1 cellular context compared by ENCODE assay signal in the genomic region with DNA sequence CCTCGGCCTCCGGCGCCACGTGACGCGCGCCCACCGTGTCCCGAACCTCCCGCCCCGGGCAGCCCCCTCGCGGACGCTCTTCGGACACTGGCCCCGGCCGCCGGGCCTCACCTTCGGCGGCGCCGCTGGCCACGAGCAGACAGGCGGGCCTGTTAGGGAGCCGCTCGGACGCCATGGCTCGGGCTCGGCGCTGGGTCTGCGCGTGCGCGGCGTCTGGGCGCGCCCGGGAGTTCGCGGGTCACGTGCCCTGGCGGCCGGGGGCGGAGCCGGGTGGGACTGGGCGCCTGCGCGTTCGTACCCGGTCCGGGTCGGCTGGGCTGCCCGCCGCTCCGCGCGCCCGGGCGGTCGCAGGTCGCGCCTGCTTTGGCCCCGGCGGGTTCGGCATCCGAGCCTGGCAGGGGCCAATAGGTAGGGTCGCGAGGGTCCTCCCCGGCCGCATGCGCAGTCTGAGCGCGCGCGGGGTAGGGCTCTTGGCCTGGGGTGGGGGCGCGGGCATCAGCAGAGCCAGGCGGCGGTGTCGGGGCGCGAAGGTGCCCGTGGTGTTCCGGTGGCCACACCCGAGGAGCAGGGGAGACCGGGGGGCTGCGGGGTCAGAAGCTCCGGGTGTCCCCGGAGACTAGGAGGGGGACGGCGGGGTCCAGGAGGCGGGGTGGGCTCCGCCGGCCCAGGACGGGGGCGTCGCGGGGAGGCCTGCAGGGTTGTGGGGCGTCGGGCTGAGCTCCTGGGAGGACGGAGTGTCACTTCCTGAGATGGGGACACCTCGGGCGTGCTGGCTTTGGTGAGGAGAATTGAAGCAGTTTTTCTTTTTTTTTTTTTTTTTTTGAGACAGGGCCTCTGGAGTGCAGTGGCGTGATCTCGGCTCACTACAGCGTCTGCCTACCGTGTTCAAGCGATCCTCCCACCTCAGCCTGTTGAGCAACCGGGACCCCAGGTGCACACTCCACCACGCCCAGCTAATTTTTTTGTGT.
TF ChIP-seq lines count a peak whose summit lies in the region.

A gene with protein sequence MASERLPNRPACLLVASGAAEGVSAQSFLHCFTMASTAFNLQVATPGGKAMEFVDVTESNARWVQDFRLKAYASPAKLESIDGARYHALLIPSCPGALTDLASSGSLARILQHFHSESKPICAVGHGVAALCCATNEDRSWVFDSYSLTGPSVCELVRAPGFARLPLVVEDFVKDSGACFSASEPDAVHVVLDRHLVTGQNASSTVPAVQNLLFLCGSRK (minus strand): TSS at position 200 of the 968 bp plus-strand sequence. CDS start 25 bp downstream, at position 175.

TF ChIP-seq in HepG2, 621 proteins besides CTCF, POLR2A, EP300 and RAD21 (continued from another document and continues in another):
- TF ChIP-seq, protein P1, sequence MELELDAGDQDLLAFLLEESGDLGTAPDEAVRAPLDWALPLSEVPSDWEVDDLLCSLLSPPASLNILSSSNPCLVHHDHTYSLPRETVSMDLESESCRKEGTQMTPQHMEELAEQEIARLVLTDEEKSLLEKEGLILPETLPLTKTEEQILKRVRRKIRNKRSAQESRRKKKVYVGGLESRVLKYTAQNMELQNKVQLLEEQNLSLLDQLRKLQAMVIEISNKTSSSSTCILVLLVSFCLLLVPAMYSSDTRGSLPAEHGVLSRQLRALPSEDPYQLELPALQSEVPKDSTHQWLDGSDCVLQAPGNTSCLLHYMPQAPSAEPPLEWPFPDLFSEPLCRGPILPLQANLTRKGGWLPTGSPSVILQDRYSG (CRISPR knock-in tag; IDR thresholded peaks at IDR 0.05), result peak; percentile 57; the same call in 1 of the 2 replicates
- TF ChIP-seq ZMYM2 (CRISPR knock-in tag; IDR thresholded peaks at IDR 0.05) (no peak), FOXM1 (CRISPR knock-in tag; IDR thresholded peaks at IDR 0.05) (peak; percentile 55; the same call in 1 of the 2 replicates), SALL1 (CRISPR knock-in tag; IDR thresholded peaks at IDR 0.05) (peak; percentile 26; the same call in 1 of the 2 replicates), SNRNP70 (IDR thresholded peaks at IDR 0.05; ENCODE audit: low read depth, low read length) (no peak), ZNF570 (CRISPR knock-in tag; IDR thresholded peaks at IDR 0.05; ENCODE audit: borderline replicate concordance) (0 out of 2 replicates have a peak, but pooled peaks have one; percentile 17), POLR2G (IDR thresholded peaks at IDR 0.05; ENCODE audit: low read depth, low read length) (peak; percentile 88), ATF7-NPFF (CRISPR knock-in tag; IDR thresholded peaks at IDR 0.05; ENCODE audit: low read depth) (peak; percentile 42), ZNF724P (CRISPR knock-in tag; IDR thresholded peaks at IDR 0.05; ENCODE audit: borderline replicate concordance) (peak; percentile 71; the same call in 1 of the 2 replicates), REXO4 (CRISPR knock-in tag; IDR thresholded peaks at IDR 0.05; ENCODE audit: borderline replicate concordance) (no peak), SRF (IDR thresholded peaks at IDR 0.05; ENCODE audit: low read depth, low read length) (no peak), ZFY (CRISPR knock-in tag; IDR thresholded peaks at IDR 0.05) (peak; percentile 92), PHF8 (CRISPR knock-in tag; IDR thresholded peaks at IDR 0.05) (peak; percentile 76), HOXA3 (CRISPR knock-in tag; IDR thresholded peaks at IDR 0.05) (peak; percentile 47; the same call in 1 of the 2 replicates), ZNF713 (CRISPR knock-in tag; IDR thresholded peaks at IDR 0.05) (0 out of 2 replicates have a peak, but pooled peaks have one; percentile 53), ERF (CRISPR knock-in tag; IDR thresholded peaks at IDR 0.05) (no peak; the same call in 1 of the 2 replicates), ZSCAN31 (CRISPR knock-in tag; IDR thresholded peaks at IDR 0.05; ENCODE audit: low read depth) (peak; percentile 90), ZNF225 (CRISPR knock-in tag; IDR thresholded peaks at IDR 0.05) (no peak), STAG1 (CRISPR knock-in tag; IDR thresholded peaks at IDR 0.05) (no peak), ZNF383 (CRISPR knock-in tag; IDR thresholded peaks at IDR 0.05; ENCODE audit: borderline replicate concordance) (0 out of 2 replicates have a peak, but pooled peaks have one; percentile 12), ZNF556 (CRISPR knock-in tag; IDR thresholded peaks at IDR 0.05; ENCODE audit: borderline replicate concordance) (peak; percentile 38; the same call in 1 of the 2 replicates), ZNF709 (CRISPR knock-in tag; IDR thresholded peaks at IDR 0.05) (peak; percentile 41; the same call in 1 of the 2 replicates), KDM5A (IDR thresholded peaks at IDR 0.05; ENCODE audit: borderline replicate concordance, low read length) (peak; percentile 50; the same call in 1 of the 2 replicates), ZNF224 (CRISPR knock-in tag; IDR thresholded peaks at IDR 0.05) (0 out of 2 replicates have a peak, but pooled peaks have one; percentile 55)
- TF ChIP-seq, protein P2, sequence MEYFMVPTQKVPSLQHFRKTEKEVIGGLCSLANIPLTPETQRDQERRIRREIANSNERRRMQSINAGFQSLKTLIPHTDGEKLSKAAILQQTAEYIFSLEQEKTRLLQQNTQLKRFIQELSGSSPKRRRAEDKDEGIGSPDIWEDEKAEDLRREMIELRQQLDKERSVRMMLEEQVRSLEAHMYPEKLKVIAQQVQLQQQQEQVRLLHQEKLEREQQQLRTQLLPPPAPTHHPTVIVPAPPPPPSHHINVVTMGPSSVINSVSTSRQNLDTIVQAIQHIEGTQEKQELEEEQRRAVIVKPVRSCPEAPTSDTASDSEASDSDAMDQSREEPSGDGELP (IDR thresholded peaks at IDR 0.05; ENCODE audit: borderline replicate concordance, low read depth), result no peak
- TF ChIP-seq, protein P3, sequence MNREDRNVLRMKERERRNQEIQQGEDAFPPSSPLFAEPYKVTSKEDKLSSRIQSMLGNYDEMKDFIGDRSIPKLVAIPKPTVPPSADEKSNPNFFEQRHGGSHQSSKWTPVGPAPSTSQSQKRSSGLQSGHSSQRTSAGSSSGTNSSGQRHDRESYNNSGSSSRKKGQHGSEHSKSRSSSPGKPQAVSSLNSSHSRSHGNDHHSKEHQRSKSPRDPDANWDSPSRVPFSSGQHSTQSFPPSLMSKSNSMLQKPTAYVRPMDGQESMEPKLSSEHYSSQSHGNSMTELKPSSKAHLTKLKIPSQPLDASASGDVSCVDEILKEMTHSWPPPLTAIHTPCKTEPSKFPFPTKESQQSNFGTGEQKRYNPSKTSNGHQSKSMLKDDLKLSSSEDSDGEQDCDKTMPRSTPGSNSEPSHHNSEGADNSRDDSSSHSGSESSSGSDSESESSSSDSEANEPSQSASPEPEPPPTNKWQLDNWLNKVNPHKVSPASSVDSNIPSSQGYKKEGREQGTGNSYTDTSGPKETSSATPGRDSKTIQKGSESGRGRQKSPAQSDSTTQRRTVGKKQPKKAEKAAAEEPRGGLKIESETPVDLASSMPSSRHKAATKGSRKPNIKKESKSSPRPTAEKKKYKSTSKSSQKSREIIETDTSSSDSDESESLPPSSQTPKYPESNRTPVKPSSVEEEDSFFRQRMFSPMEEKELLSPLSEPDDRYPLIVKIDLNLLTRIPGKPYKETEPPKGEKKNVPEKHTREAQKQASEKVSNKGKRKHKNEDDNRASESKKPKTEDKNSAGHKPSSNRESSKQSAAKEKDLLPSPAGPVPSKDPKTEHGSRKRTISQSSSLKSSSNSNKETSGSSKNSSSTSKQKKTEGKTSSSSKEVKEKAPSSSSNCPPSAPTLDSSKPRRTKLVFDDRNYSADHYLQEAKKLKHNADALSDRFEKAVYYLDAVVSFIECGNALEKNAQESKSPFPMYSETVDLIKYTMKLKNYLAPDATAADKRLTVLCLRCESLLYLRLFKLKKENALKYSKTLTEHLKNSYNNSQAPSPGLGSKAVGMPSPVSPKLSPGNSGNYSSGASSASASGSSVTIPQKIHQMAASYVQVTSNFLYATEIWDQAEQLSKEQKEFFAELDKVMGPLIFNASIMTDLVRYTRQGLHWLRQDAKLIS (CRISPR knock-in tag; IDR thresholded peaks at IDR 0.05), result 0 out of 2 replicates have a peak, but pooled peaks have one; percentile 16
- TF ChIP-seq, protein P4, sequence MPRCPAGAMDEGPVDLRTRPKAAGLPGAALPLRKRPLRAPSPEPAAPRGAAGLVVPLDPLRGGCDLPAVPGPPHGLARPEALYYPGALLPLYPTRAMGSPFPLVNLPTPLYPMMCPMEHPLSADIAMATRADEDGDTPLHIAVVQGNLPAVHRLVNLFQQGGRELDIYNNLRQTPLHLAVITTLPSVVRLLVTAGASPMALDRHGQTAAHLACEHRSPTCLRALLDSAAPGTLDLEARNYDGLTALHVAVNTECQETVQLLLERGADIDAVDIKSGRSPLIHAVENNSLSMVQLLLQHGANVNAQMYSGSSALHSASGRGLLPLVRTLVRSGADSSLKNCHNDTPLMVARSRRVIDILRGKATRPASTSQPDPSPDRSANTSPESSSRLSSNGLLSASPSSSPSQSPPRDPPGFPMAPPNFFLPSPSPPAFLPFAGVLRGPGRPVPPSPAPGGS (CRISPR knock-in tag; IDR thresholded peaks at IDR 0.05), result peak; percentile 73; the same call in 1 of the 2 replicates
- TF ChIP-seq, protein P5, sequence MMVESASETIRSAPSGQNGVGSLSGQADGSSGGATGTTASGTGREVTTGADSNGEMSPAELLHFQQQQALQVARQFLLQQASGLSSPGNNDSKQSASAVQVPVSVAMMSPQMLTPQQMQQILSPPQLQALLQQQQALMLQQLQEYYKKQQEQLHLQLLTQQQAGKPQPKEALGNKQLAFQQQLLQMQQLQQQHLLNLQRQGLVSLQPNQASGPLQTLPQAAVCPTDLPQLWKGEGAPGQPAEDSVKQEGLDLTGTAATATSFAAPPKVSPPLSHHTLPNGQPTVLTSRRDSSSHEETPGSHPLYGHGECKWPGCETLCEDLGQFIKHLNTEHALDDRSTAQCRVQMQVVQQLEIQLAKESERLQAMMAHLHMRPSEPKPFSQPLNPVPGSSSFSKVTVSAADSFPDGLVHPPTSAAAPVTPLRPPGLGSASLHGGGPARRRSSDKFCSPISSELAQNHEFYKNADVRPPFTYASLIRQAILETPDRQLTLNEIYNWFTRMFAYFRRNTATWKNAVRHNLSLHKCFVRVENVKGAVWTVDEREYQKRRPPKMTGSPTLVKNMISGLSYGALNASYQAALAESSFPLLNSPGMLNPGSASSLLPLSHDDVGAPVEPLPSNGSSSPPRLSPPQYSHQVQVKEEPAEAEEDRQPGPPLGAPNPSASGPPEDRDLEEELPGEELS (CRISPR knock-in tag; IDR thresholded peaks at IDR 0.05), result peak; percentile 17; the same call in 1 of the 2 replicates
- TF ChIP-seq, protein P6, sequence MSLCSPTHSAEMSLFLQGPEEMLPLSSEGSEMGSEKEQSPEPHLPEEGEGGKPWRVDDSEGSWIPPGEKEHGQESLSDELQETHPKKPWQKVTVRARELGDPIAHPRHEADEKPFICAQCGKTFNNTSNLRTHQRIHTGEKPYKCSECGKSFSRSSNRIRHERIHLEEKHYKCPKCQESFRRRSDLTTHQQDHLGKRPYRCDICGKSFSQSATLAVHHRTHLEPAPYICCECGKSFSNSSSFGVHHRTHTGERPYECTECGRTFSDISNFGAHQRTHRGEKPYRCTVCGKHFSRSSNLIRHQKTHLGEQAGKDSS (CRISPR knock-in tag; IDR thresholded peaks at IDR 0.05; ENCODE audit: borderline replicate concordance, low read depth), result no peak
- TF ChIP-seq, protein P7, sequence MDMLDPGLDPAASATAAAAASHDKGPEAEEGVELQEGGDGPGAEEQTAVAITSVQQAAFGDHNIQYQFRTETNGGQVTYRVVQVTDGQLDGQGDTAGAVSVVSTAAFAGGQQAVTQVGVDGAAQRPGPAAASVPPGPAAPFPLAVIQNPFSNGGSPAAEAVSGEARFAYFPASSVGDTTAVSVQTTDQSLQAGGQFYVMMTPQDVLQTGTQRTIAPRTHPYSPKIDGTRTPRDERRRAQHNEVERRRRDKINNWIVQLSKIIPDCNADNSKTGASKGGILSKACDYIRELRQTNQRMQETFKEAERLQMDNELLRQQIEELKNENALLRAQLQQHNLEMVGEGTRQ (IDR thresholded peaks at IDR 0.05; ENCODE audit: low read depth, low read length), result peak; percentile 87
- TF ChIP-seq, protein P7 (CRISPR knock-in tag; IDR thresholded peaks at IDR 0.05; ENCODE audit: borderline replicate concordance), result peak; percentile 30; the same call in 1 of the 2 replicates
- TF ChIP-seq, protein P8, sequence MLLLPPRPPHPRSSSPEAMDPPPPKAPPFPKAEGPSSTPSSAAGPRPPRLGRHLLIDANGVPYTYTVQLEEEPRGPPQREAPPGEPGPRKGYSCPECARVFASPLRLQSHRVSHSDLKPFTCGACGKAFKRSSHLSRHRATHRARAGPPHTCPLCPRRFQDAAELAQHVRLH (CRISPR knock-in tag; IDR thresholded peaks at IDR 0.05; ENCODE audit: borderline replicate concordance, low read depth), result 0 out of 2 replicates have a peak, but pooled peaks have one; percentile 26
- TF ChIP-seq, protein P9, sequence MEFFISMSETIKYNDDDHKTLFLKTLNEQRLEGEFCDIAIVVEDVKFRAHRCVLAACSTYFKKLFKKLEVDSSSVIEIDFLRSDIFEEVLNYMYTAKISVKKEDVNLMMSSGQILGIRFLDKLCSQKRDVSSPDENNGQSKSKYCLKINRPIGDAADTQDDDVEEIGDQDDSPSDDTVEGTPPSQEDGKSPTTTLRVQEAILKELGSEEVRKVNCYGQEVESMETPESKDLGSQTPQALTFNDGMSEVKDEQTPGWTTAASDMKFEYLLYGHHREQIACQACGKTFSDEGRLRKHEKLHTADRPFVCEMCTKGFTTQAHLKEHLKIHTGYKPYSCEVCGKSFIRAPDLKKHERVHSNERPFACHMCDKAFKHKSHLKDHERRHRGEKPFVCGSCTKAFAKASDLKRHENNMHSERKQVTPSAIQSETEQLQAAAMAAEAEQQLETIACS (CRISPR knock-in tag; IDR thresholded peaks at IDR 0.05), result peak; percentile 77
- TF ChIP-seq, protein P10, sequence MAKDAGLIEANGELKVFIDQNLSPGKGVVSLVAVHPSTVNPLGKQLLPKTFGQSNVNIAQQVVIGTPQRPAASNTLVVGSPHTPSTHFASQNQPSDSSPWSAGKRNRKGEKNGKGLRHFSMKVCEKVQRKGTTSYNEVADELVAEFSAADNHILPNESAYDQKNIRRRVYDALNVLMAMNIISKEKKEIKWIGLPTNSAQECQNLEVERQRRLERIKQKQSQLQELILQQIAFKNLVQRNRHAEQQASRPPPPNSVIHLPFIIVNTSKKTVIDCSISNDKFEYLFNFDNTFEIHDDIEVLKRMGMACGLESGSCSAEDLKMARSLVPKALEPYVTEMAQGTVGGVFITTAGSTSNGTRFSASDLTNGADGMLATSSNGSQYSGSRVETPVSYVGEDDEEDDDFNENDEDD (CRISPR knock-in tag; IDR thresholded peaks at IDR 0.05; ENCODE audit: borderline replicate concordance), result peak; percentile 55; the same call in 1 of the 2 replicates
